ENCODE assay signal across 8 cellular contexts in the genomic region with DNA sequence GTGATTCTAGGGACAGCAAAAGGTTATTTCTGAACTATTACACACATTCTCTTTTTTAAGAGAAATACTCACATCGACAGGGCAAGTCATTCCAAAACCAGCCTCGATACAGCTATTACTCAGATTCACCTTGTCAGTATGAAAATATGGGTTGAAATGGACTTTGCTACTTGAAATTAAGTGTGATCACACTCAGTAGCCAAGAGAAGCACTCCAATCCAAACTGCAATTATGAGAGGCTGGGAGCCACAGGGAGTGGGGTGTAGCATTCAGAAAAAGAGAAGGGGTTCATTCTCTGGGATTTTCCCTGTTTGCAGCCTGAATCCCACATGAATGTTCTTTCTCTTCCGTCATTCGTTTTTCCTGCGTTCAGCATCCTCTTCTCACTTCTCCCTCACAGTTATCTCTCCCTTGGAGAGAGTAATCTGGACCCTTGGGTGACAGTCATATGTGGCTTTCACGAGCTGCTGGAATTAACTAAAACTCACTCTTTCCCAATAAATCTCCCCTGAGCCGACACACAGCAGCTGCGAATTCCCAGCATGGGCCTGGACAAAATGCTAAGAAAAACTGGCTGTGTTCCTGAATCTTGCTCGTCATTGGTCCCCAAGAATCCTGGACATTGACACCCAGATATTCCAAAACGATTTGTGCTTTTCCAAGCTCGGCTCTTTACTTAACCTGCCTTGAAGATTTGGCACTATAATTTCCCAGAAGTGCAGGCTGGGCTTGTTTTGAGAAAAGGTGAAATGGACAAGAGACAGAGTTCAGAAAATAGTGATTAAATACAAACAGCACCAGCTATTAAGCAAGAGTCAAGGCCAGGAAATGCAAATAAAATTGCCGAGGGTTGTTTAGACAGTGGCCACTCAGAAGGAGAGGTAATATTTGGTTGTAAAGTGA.
DNase-seq lines count a peak whose midpoint lies in the region; ATAC-seq and TF ChIP-seq lines count a peak whose summit lies in the region.

No MANE protein-coding gene starts in this region.

- H3K4me3 ChIP-seq in GM12864 (ENCODE audit: low read depth, low read length) (peak overlapping the region; percentile 32; the same call in 1 of the 2 replicates), cardiac fibroblast (replicated peaks in 1 of 2; ENCODE audit: low read depth in 2 of 2, low read length in 2 of 2) (no peak overlapping the region), WERI-Rb-1 (ENCODE audit: low read depth, low read length) (no peak overlapping the region)

- ATAC-seq in GM19467 (IDR thresholded peaks at IDR 0.05; ENCODE audit: unreplicated experiment) = peak; percentile 47
- ATAC-seq in HG03520 (IDR thresholded peaks at IDR 0.05; ENCODE audit: unreplicated experiment) = peak; percentile 62

- DNase-seq in GM12864 (ENCODE audit: low read depth) (peak; percentile 87), cardiac fibroblast (ENCODE audit: low read depth in 2 of 2) (peak; percentile 7 to 8), progenitor cell of endocrine pancreas (ENCODE audit: low spot score, unreplicated experiment) (no peak), AML-193 (lab: John Stamatoyannopoulos, UW) (no peak), T1000 (lab: John Stamatoyannopoulos, UW) (no peak), WERI-Rb-1 (no peak)

- H3K4me3 Mint-ChIP-seq in progenitor cell of endocrine pancreas (ENCODE audit: low read depth) = no peak overlapping the region

- H3K36me3 ChIP-seq in WERI-Rb-1 = no peaks in the 10 kb centered on the region

- H3K9me3 ChIP-seq in WERI-Rb-1 (ENCODE audit: severe bottlenecking) = no peaks in the 10 kb centered on the region

- peaks cover 45% of the 10 kb centered on the region for H3K4me1 Mint-ChIP-seq in progenitor cell of endocrine pancreas (ENCODE audit: low read depth)

- no peak for TF ChIP-seq CTCF in GM12864 (IDR thresholded peaks at IDR 0.05; ENCODE audit: low read depth, low read length, missing control alignments)
- TF ChIP-seq CTCF in cardiac fibroblast (IDR thresholded peaks at IDR 0.05; ENCODE audit: low read depth, low read length) = no peak
- no peak for TF ChIP-seq CTCF in progenitor cell of endocrine pancreas (IDR thresholded peaks at IDR 0.05; ENCODE audit: unreplicated experiment)
- no peak for TF ChIP-seq CTCF in WERI-Rb-1 (IDR thresholded peaks at IDR 0.05; ENCODE audit: low read depth, low read length)

- H3K9me3 Mint-ChIP-seq in progenitor cell of endocrine pancreas (ENCODE audit: low read depth) = no peaks in the 10 kb centered on the region

- H3K27ac Mint-ChIP-seq in progenitor cell of endocrine pancreas = peak overlapping the region; percentile 83

- no peaks in the 10 kb centered on the region for H3K36me3 Mint-ChIP-seq in progenitor cell of endocrine pancreas (ENCODE audit: insufficient read depth)

- H3K27me3 Mint-ChIP-seq in progenitor cell of endocrine pancreas = no peaks in the 10 kb centered on the region

- no peaks in the 10 kb centered on the region for H3K27me3 ChIP-seq in WERI-Rb-1 (ENCODE audit: insufficient read depth, low read depth, severe bottlenecking)

- H3K27ac ChIP-seq in WERI-Rb-1 = no peak overlapping the region

Comparison
In these comparisons a context has a peak if more than half of its experiments do, and no peak if none do; other contexts are left out.
1. DNase-seq: peak in GM12864 (single experiment) and cardiac fibroblast (2 of 2); none in progenitor cell of endocrine pancreas (single experiment), AML-193 (0 of 2), T1000 (single experiment) and WERI-Rb-1 (single experiment).